Comparison of ENCODE assay signal across 21 cellular contexts in genomic region chr20:10324198-10324836, GRCh38.
"Had no signal": no experiment of that assay in that cellular context is flagged by ENCODE, and none has a peak within 500 bp of the region (broad histone marks: within the 10 kb centered on the region; RNA-seq: fewer than 3 reads in every experiment).

No MANE protein-coding gene starts in this region.

- H3K4me3 ChIP-seq: K562, SJCRH30 had no signal

- H3K27me3 ChIP-seq: SJCRH30 had no signal

- H3K4me1 ChIP-seq: SJCRH30 had no signal

- H3K27ac ChIP-seq: HL-60, KMS-11, SJCRH30 had no signal

- H3K9me3 ChIP-seq: SJCRH30 had no signal

- DNase-seq: Kasumi-1, MM.1S, NCI-H1092 treated with DMSO at 0.1 percent for 48 hours, NCI-H1436, NCI-H187, NCI-H2029, NCI-H2081 treated with DMSO at 0.1 percent for 48 hours, NCI-H2171, NCI-H226, NCI-H446, NCI-H510A, NCI-H524 treated with DMSO at 0.1 percent for 48 hours, NCI-H774, RPMI8226, SHP77 treated with DMSO at 0.1 percent for 48 hours, SJCRH30 had no signal

- H3K4me2 ChIP-seq: KMS-11 had no signal

- H3K4me3 Mint-ChIP-seq: IgD-negative memory B cell had no signal

- H3K36me3 ChIP-seq: SJCRH30 had no signal

- ATAC-seq: K562, SK-N-SH treated with all-trans-retinoic acid at 6 μM for 48 hours had no signal

- H3K27ac Mint-ChIP-seq: IgD-negative memory B cell had no signal

- H3K36me3 Mint-ChIP-seq: IgD-negative memory B cell had no signal
